28 cellular contexts compared by ENCODE assay signal in genomic region chr3:94694001-94694400, GRCh38.
"Had no signal": no experiment of that assay in that cellular context is flagged by ENCODE, and none has a peak within 500 bp of the region (broad histone marks: within the 10 kb centered on the region; RNA-seq: fewer than 3 reads in every experiment).

No MANE protein-coding gene starts in this region.

- DNase-seq: effector memory CD8-positive, alpha-beta T cell; foreskin fibroblast; heart left ventricle; hippocampal formation; immature natural killer cell; islet precursor cell; kidney glomerular epithelial cell; left colon; left ventricle myocardium inferior; lower lobe of right lung; natural killer cell; stimulated activated CD4-positive, alpha-beta T cell treated with anti-CD3 and anti-CD28 coated beads, Interleukin-12 subunit alpha, Interleukin-12 subunit beta, amount 100 ng/mL, for 4 hours; stimulated activated CD4-positive, alpha-beta T cell treated with anti-CD3 and anti-CD28 coated beads, Interleukin-1b, Interleukin-23, amount 100 ng/mL, for 48 hours; stimulated activated CD4-positive, alpha-beta T cell treated with anti-CD3 and anti-CD28 coated beads, Interleukin-4, amount 100 ng/mL, for 1 hour; stimulated activated naive CD4-positive, alpha-beta T cell treated with Interleukin-2 at 50 U/mL for 16 hours; stomach; thyroid gland; trophoblast cell had no signal

- H3K27ac ChIP-seq: coronary artery, epithelial cell of prostate, gastroesophageal sphincter, heart left ventricle, left ventricle myocardium inferior, lower lobe of right lung, neutrophil, parathyroid adenoma, right atrium auricular region, stomach, thyroid gland, vagina had no signal

- H3K27me3 ChIP-seq: gastroesophageal sphincter, heart left ventricle, neutrophil, right atrium auricular region, stomach, thyroid gland, vagina had no signal

- H3K9me3 ChIP-seq: gastroesophageal sphincter, heart left ventricle, lower lobe of right lung, neutrophil, right atrium auricular region, stomach, thyroid gland, vagina had no signal

- H3K4me1 ChIP-seq: gastroesophageal sphincter, heart left ventricle, left ventricle myocardium inferior, lower lobe of right lung, parathyroid adenoma, right atrium auricular region, stomach, thyroid gland, vagina had no signal

- ATAC-seq: effector memory CD8-positive, alpha-beta T cell; esophagus mucosa; gastroesophageal sphincter; heart left ventricle; left colon; lower lobe of right lung; natural killer cell; stimulated activated effector memory CD8-positive, alpha-beta T cell treated with anti-CD3 and anti-CD28 coated beads, Interleukin-12 subunit alpha, Interleukin-12 subunit beta, amount 100 ng/mL, for 72 hours had no signal

- H3K9ac ChIP-seq: parathyroid adenoma had no signal

- H3K36me3 ChIP-seq: gastroesophageal sphincter, heart left ventricle, left ventricle myocardium inferior, lower lobe of right lung, neutrophil, right atrium auricular region, stomach, thyroid gland, vagina had no signal

- H3K4me2 ChIP-seq: smooth muscle cell had no signal

- H3K4me3 ChIP-seq: coronary artery, gastroesophageal sphincter, heart left ventricle, left ventricle myocardium inferior, lower lobe of right lung, right atrium auricular region, smooth muscle cell, stomach, thyroid gland, vagina had no signal

- H3K79me2 ChIP-seq: parathyroid adenoma had no signal

- H2AFZ ChIP-seq: parathyroid adenoma had no signal
